Comparison of ENCODE assay signal across 15 cellular contexts in the genomic region with DNA sequence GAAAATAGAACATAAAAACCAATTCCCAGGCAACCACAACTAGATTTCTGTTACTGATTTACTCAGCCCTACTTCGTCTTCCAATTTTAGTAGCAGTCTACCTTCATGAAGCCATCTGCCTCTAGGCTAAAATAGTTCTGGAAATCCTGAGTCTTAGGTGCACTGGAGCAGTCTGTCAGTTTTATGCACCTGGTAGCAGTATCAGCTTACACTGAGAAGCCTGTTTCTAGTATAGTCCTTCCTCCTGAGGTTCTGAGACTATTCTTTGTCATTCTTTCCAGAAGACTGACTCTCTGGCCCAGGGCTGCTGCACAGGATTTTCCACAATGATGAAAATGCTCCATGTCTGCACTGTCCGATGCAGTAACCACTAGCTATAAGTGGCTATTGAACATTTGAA. TPM values are rescaled to one million over a fixed set of nuclear protein-coding genes. Genes with fewer than 3 reads are reported as not detected.
DNase-seq lines count a peak whose midpoint lies in the region; ATAC-seq, FAIRE-seq and TF ChIP-seq lines count a peak whose summit lies in the region.
"Had no signal": no experiment of that assay in that cellular context is flagged by ENCODE, and none has a peak within 500 bp of the region (broad histone marks: within the 10 kb centered on the region; RNA-seq: fewer than 3 reads in every experiment).

No MANE protein-coding gene starts in this region.

- intact Hi-C loops in GM12878 (cut with micrococcal nuclease; ENCODE audit: unreplicated experiment): no loop called here

- H3K36me3 Mint-ChIP-seq in activated naive CD4-positive, alpha-beta T cell treated with anti-CD3 and anti-CD28 coated beads, Interleukin-2, amount 50 U/mL, for 72 hours: no peaks in the 10 kb centered on the region

- no peak overlapping the region for H2AFZ ChIP-seq in GM12878 (ENCODE audit: control insufficient read depth, low read depth, low read length)
- H2AFZ ChIP-seq: neural progenitor cell had no signal

- H3K4me1 ChIP-seq in GM12878 (ENCODE audit: control insufficient read depth, insufficient read depth, low read length): no peaks in the 10 kb centered on the region
- H3K4me1 ChIP-seq: neural progenitor cell, tibial artery had no signal

- no peaks in the 10 kb centered on the region for H3K79me2 ChIP-seq in GM12878 (ENCODE audit: control insufficient read depth, insufficient read depth, low read length)

- TF ChIP-seq CTCF in GM12878 (IDR thresholded peaks at IDR 0.05 in 2 of 3, conservative IDR thresholded peaks at IDR 0.05 in 1 of 3; ENCODE audit: control insufficient read depth in 2 of 3, extremely low read depth in 1 of 3, insufficient read depth in 1 of 3, low read depth in 3 of 3, low read length in 3 of 3): no peak

- H3K27ac ChIP-seq in GM12878 (ENCODE audit: control insufficient read depth, insufficient read depth) (no peak overlapping the region), temporal lobe (ENCODE audit: low read depth, low read length) (peak overlapping the region; percentile 20)
- H3K27ac ChIP-seq: neural progenitor cell, tibial artery had no signal

- CTCF ChIA-PET in GM12878 (lab: Yijun Ruan, JAX): interaction anchor here (1.1 kb wide), 1 partner anchor 41 kb away, joined by 3 read pairs; no protein-coding TSS in a partner anchor
- CTCF ChIA-PET in HEK293T (lab: Yijun Ruan, JAX): no interaction called here

- no peak overlapping the region for H3K27ac Mint-ChIP-seq in activated naive CD4-positive, alpha-beta T cell treated with anti-CD3 and anti-CD28 coated beads, Interleukin-2, amount 50 U/mL, for 72 hours
- H3K27ac Mint-ChIP-seq: neural progenitor cell had no signal

- BruUV-seq in GM12878 (replicated peaks; lab: Mats Ljungman, UMichigan): no TSS peak

- no peak for TF ChIP-seq RAD21 in GM12878 (IDR thresholded peaks at IDR 0.05; ENCODE audit: insufficient read depth, low read depth, low read length)

- POLR2A ChIA-PET in GM12878 (lab: Charles Lee): no interaction called here
- POLR2A ChIA-PET in HEK293T (lab: Yijun Ruan, JAX): no interaction called here

- 20% methylated on average over 2 of the region's 2 CpGs for WGBS in GM12878 (ENCODE audit: insufficient coverage, insufficient replicate concordance, low lambda C conversion rate, missing lambda C conversion rate)

- no peaks in the 10 kb centered on the region for H4K20me1 ChIP-seq in GM12878 (ENCODE audit: control insufficient read depth, insufficient read depth)

- TF ChIP-seq EP300 in GM12878 (IDR thresholded peaks at IDR 0.05; ENCODE audit: borderline replicate concordance in 1 of 2, control insufficient read depth in 1 of 2, low read depth in 2 of 2, low read length in 2 of 2): no peak

- no peak overlapping the region for H3K9ac ChIP-seq in GM12878 (ENCODE audit: control insufficient read depth, insufficient read depth, low read length)
- H3K9ac ChIP-seq: neural progenitor cell had no signal

- H3K9me3 Mint-ChIP-seq in activated naive CD4-positive, alpha-beta T cell treated with anti-CD3 and anti-CD28 coated beads, Interleukin-2, amount 50 U/mL, for 72 hours: no peaks in the 10 kb centered on the region
- H3K9me3 Mint-ChIP-seq: activated T-cell treated with anti-CD3 and anti-CD28 coated beads, Interleukin-2, amount 50 U/mL, for 4 hours; neural progenitor cell had no signal

- RAD21 ChIA-PET in GM12878 (lab: Charles Lee; ENCODE audit: unreplicated experiment): no interaction called here

- in situ Hi-C loops in GM12878 (cut with MboI): no loop called here

- H3K4me2 ChIP-seq in GM12878 (ENCODE audit: control insufficient read depth, insufficient read depth): no peak overlapping the region
- H3K4me2 ChIP-seq: neural progenitor cell had no signal

- H3K36me3 ChIP-seq in GM12878 (ENCODE audit: control insufficient read depth in 2 of 2, insufficient read depth in 2 of 2, low read length in 1 of 2): no peaks in the 10 kb centered on the region
- H3K36me3 ChIP-seq: neural progenitor cell, tibial artery had no signal

- TF ChIP-seq POLR2A in GM12878 (IDR thresholded peaks at IDR 0.05; ENCODE audit: low read depth, low read length): no peak

- ATAC-seq in activated naive CD4-positive, alpha-beta T cell treated with anti-CD3 and anti-CD28 coated beads, Interleukin-2, amount 50 U/mL, for 72 hours: peak; percentile 44 to 72
- peak; percentile 63 for ATAC-seq in HG03025 (IDR thresholded peaks at IDR 0.05; ENCODE audit: low FRiP score, unreplicated experiment)
- ATAC-seq in GM12878: peak; percentile 67
- ATAC-seq: activated CD4-positive, CD25-positive, alpha-beta regulatory T cell treated with anti-CD3 and anti-CD28 coated beads, Interleukin-2, amount 50 U/mL, for 24 hours; activated T-cell treated with anti-CD3 and anti-CD28 coated beads, Interleukin-2, amount 50 U/mL, for 4 hours; SK-N-SH treated with all-trans-retinoic acid at 6 μM for 48 hours had no signal

- SMC1A ChIA-PET in GM12878 (lab: Charles Lee; ENCODE audit: uncharacterized antibody, unreplicated experiment): interaction anchor here (0.8 kb wide), 1 partner anchor 21 kb away, joined by 3 read pairs; no protein-coding TSS in a partner anchor

- no peak overlapping the region for H3K4me3 ChIP-seq in GM12878
- H3K4me3 ChIP-seq: neural progenitor cell, tibial artery had no signal

- DNase-seq in activated naive CD4-positive, alpha-beta T cell treated with anti-CD3 and anti-CD28 coated beads, Interleukin-2, amount 50 U/mL, for 72 hours (ENCODE audit: low spot score in 2 of 2): no peak
- no peak for DNase-seq in activated naive CD4-positive, alpha-beta T cell treated with Interleukin-2 at 50 U/mL for 16 hours
- DNase-seq in GM12878 (ENCODE audit: low read depth, low spot score): no peak
- no peak for DNase-seq in SW480 (ENCODE audit: low spot score)
- DNase-seq in HEK293T (ENCODE audit: extremely low spot score): no peak
- no peak for DNase-seq in stimulated activated CD4-positive, alpha-beta T cell treated with anti-CD3 and anti-CD28 coated beads, Interleukin-1b, Interleukin-23, amount 100 ng/mL, for 48 hours
- DNase-seq: activated T-cell treated with anti-CD3 and anti-CD28 coated beads, Interleukin-2, amount 50 U/mL, for 4 hours; NCI-H1048; small intestine; tibial artery had no signal

- no peaks in the 10 kb centered on the region for H3K9me3 ChIP-seq in GM12878 (replicated peaks; ENCODE audit: control insufficient read depth, insufficient read depth, low read length)
- H3K9me3 ChIP-seq: tibial artery had no signal

- H3K27me3 ChIP-seq in GM12878 (replicated peaks in 1 of 2; ENCODE audit: control insufficient read depth in 2 of 2, insufficient read depth in 2 of 2, low read length in 1 of 2): no peaks in the 10 kb centered on the region
- H3K27me3 ChIP-seq: neural progenitor cell, tibial artery had no signal

- no peak for FAIRE-seq in GM12878 (lab: Jason Lieb, UNC)
- FAIRE-seq: small intestine had no signal

TF ChIP-seq in GM12878, 131 proteins besides CTCF, POLR2A, EP300 and RAD21:
- TF ChIP-seq RUNX3 (IDR thresholded peaks at IDR 0.05; ENCODE audit: low read length): peak; percentile 42; the same call in 1 of the 2 replicates
- no peak for TF ChIP-seq POLR2AphosphoS2 (IDR thresholded peaks at IDR 0.05; ENCODE audit: low read depth, low read length)
- no peak for TF ChIP-seq ZSCAN29 (IDR thresholded peaks at IDR 0.05)

TF ChIP-seq in HEK293T, 16 proteins besides CTCF, POLR2A, EP300 and RAD21:
- no peak for TF ChIP-seq SP1 (IDR thresholded peaks at IDR 0.05)
- TF ChIP-seq SUZ12 (IDR thresholded peaks at IDR 0.05): no peak
- no peak for TF ChIP-seq ELF4 (IDR thresholded peaks at IDR 0.05)
- TF ChIP-seq HDGF (IDR thresholded peaks at IDR 0.05; ENCODE audit: borderline replicate concordance): no peak
- no peak for TF ChIP-seq BHLHE40 (IDR thresholded peaks at IDR 0.05; ENCODE audit: borderline replicate concordance)
- TF ChIP-seq NFRKB (IDR thresholded peaks at IDR 0.05): no peak
- TF ChIP-seq CTBP1 (IDR thresholded peaks at IDR 0.05; ENCODE audit: borderline replicate concordance): no peak

RNA-seq across cellular contexts. Expression of a gene that starts 16.9 kb away (rescaled TPM):
- total RNA-seq in activated naive CD4-positive, alpha-beta T cell treated with anti-CD3 and anti-CD28 coated beads, Interleukin-2, amount 50 U/mL, for 72 hours: 10 to 100 TPM; 96.0 to 96.2 TPM
- 7.5 and 9.7 TPM in 2 replicates for total RNA-seq in GM12878 (2013; cell fraction: nucleolus; rRNA removed)
- total RNA-seq in GM12878 (2014; rRNA removed): 19.3 and 20.8 TPM in 2 replicates
- total RNA-seq in GM12878 (2014; rRNA removed; fragmentation: Illumina TruSeq; extraction: Trizol): 33.3 and 34.8 TPM in 2 replicates
- 65.4 and 66.3 TPM in 2 replicates for total RNA-seq in GM12878 (2021)
- polyA plus RNA-seq in GM12878 (2011; ENCODE audit: low read depth): 37.3 TPM
- 80.8 and 96.3 TPM in 2 replicates for polyA plus RNA-seq in GM12878 (2011; rRNA removed)
- polyA plus RNA-seq in GM12878 (2011; cell fraction: cytosol; rRNA removed): 25.7 and 28.1 TPM in 2 replicates
- polyA plus RNA-seq in GM12878 (2011; cell fraction: nucleus; rRNA removed): 22.5 and 28.8 TPM in 2 replicates
- polyA plus RNA-seq in GM12878 (2012): 50.8 and 62.6 TPM in 2 replicates
- 110 and 124 TPM in 2 replicates for polyA plus RNA-seq in GM12878 (2014; fragmentation: Illumina TruSeq; extraction: Trizol)
- polyA plus RNA-seq in GM12878 (2014; fragmentation: Nextera tagmentation; extraction: Ambion mirVana): 100 to 1,000 TPM; 105 to 111 TPM
- 69.6 and 72.5 TPM in 2 replicates for polyA plus RNA-seq in GM12878 (2014; rRNA removed)
- 100 to 1,000 TPM; 152 to 161 TPM for polyA plus RNA-seq in GM12878 (2016; fragmentation: Nextera tagmentation; extraction: Ambion mirVana)
- polyA minus RNA-seq in GM12878 (2011; rRNA and poly(A)+ RNA removed): 15.1 and 43.8 TPM in 2 replicates
- 13.0 and 23.5 TPM in 2 replicates for polyA minus RNA-seq in GM12878 (2011; cell fraction: cytosol; rRNA and poly(A)+ RNA removed)
- 8.1 and 9.3 TPM in 2 replicates for polyA minus RNA-seq in GM12878 (2011; cell fraction: nucleus; rRNA and poly(A)+ RNA removed)
- total RNA-seq in temporal lobe: 19.7 TPM
